ENCODE assay signal across 14 cellular contexts in genomic region chr1:22747021-22747734, GRCh38. TPM values are rescaled to one million over a fixed set of nuclear protein-coding genes. Genes with fewer than 3 reads are reported as not detected.
DNase-seq lines count a peak whose midpoint lies in the region; ATAC-seq, FAIRE-seq and TF ChIP-seq lines count a peak whose summit lies in the region.
"Had no signal": no experiment of that assay in that cellular context is flagged by ENCODE, and none has a peak within 500 bp of the region (broad histone marks: within the 10 kb centered on the region; RNA-seq: fewer than 3 reads in every experiment).

No MANE protein-coding gene starts in this region.

- peak; percentile 61 for DNase-seq in AG08396 (ENCODE audit: low spot score)
- DNase-seq in HTR-8/SVneo (ENCODE audit: insufficient read length, low spot score) = peak; percentile 71
- peak; percentile 20 for DNase-seq in adipocyte (ENCODE audit: low read depth)
- DNase-seq in islet precursor cell = peak; percentile 76
- no peak for DNase-seq in transverse colon
- DNase-seq in HAP-1 (ENCODE audit: low spot score in 2 of 2) = no peak
- DNase-seq: activated CD4-positive, alpha-beta memory T cell treated with anti-CD3 and anti-CD28 coated beads, Interleukin-2, amount 10 ng/mL, durations not matched to agents 7 days and 5 days; activated naive CD4-positive, alpha-beta T cell treated with anti-CD3 and anti-CD28 coated beads for 36 hours; Karpas-422 had no signal

- H3K36me3 ChIP-seq in adipocyte (ENCODE audit: control insufficient read depth, insufficient read depth, low read length, severe bottlenecking) (no peaks in the 10 kb centered on the region), transverse colon (no peaks in the 10 kb centered on the region), HAP-1 (replicated peaks) (no peaks in the 10 kb centered on the region)

- H3K4me3 ChIP-seq in adipocyte (ENCODE audit: low read length) (no peak overlapping the region), transverse colon (no peak overlapping the region), HAP-1 (no peak overlapping the region)
- H3K4me3 ChIP-seq: hepatocyte had no signal

- no peak for TF ChIP-seq EP300 in transverse colon (IDR thresholded peaks at IDR 0.05; ENCODE audit: low read depth)

- peak overlapping the region in 2 of 4 donors; percentile 1 to 50 for H3K27ac ChIP-seq in transverse colon
- H3K27ac ChIP-seq: C4-2B, hepatocyte had no signal

- FAIRE-seq in HTR-8/SVneo (lab: Jason Lieb, UNC) = peak; percentile 78

- TF ChIP-seq POLR2A in transverse colon (IDR thresholded peaks at IDR 0.05) = no peak

- H3K27me3 ChIP-seq in adipocyte (replicated peaks; ENCODE audit: control insufficient read depth, insufficient read depth, low read length) (no peaks in the 10 kb centered on the region), transverse colon (no peaks in the 10 kb centered on the region), HAP-1 (ENCODE audit: low read depth) (no peaks in the 10 kb centered on the region)
- H3K27me3 ChIP-seq: hepatocyte had no signal

- no peak overlapping the region for H3K9ac ChIP-seq in adipocyte (ENCODE audit: low read length)

- WGBS in transverse colon (ENCODE audit: low coverage in 1 of 2), 2 donors = 77 to 80% methylated on average over 1 to 12 of the region's 12 CpGs

- in situ Hi-C loops in transverse colon (cut with MboI; ENCODE audit: low pct_ligation_motif_present in 1 of 4, low pct_unique_long_range_greater_than_20kb in 1 of 4, low sequenced_read_pairs in 3 of 4) (no loop called here), HAP-1 (cut with MboI; ENCODE audit: low sequenced_read_pairs) (no loop called here)

- TF ChIP-seq CTCF in transverse colon (IDR thresholded peaks at IDR 0.05) = no peak

- H3K9me3 ChIP-seq in adipocyte (ENCODE audit: control insufficient read depth, low read length) (no peaks in the 10 kb centered on the region), transverse colon (no peaks in the 10 kb centered on the region), HAP-1 (no peaks in the 10 kb centered on the region)

- no peak for ATAC-seq in HG03457 (IDR thresholded peaks at IDR 0.05; ENCODE audit: unreplicated experiment)
- ATAC-seq in GM21390 (IDR thresholded peaks at IDR 0.05; ENCODE audit: unreplicated experiment) = no peak

- intact Hi-C loops in transverse colon (cut with DNase I; ENCODE audit: low total_unique reads) = no loop called here

- peaks cover 16% of the 10 kb centered on the region for H3K4me1 ChIP-seq in adipocyte (ENCODE audit: control insufficient read depth, insufficient read depth, low read length)
- H3K4me1 ChIP-seq in transverse colon = peaks cover 8 to 37% (median 23%) of the 10 kb centered on the region in 4 donors
- H3K4me1 ChIP-seq in HAP-1 = no peaks in the 10 kb centered on the region

RNA-seq across cellular contexts. Expression of gene EPHB2, which starts 36.5 kb away (rescaled TPM):
- total RNA-seq in transverse colon = 100 to 1,000 TPM in 1 of 4 donors, 10 to 100 TPM in 2, 1 to 10 TPM in 1; 3.0 to 152 (median 27.9) TPM
- total RNA-seq: activated CD4-positive, alpha-beta memory T cell treated with anti-CD3 and anti-CD28 coated beads, Interleukin-2, amount 10 ng/mL, durations not matched to agents 7 days and 5 days; activated naive CD4-positive, alpha-beta T cell treated with anti-CD3 and anti-CD28 coated beads for 36 hours; T-helper 1 cell treated with Interleukin-12 subunit alpha and Interleukin-12 subunit beta and Interleukin-4 antibody, amounts not matched to agents 30 ng/mL and 1 ng/mL, for 36 hours had no signal

Comparison
In these comparisons a context has a peak if more than half of its experiments do, and no peak if none do; other contexts are left out.
1. DNase-seq: peak in AG08396 (single experiment), HTR-8/SVneo (single experiment), adipocyte (single experiment) and islet precursor cell (single experiment); none in transverse colon (single experiment) and HAP-1 (0 of 2).